In genomic region chr11:103699216-103699615, GRCh38 we compare ENCODE assay signal across 17 cellular contexts.
DNase-seq lines count a peak whose midpoint lies in the region; ATAC-seq and TF ChIP-seq lines count a peak whose summit lies in the region.
"Had no signal": no experiment of that assay in that cellular context is flagged by ENCODE, and none has a peak within 500 bp of the region (broad histone marks: within the 10 kb centered on the region; RNA-seq: fewer than 3 reads in every experiment).

No MANE protein-coding gene starts in this region.

- no peak for ATAC-seq in foreskin keratinocyte
- ATAC-seq: stimulated activated naive CD8-positive, alpha-beta T cell treated with anti-CD3 and anti-CD28 coated beads, Interleukin-15, amount 100 ng/mL, for 72 hours had no signal

- in situ Hi-C loops in astrocyte of the cerebellum (cut with HindIII; ENCODE audit: low sequenced_read_pairs) = no loop called here

- DNase-seq in AG08395 (ENCODE audit: low spot score) = peak; percentile 18
- peak; percentile 20 for DNase-seq in GM03348 (ENCODE audit: low spot score)
- DNase-seq in astrocyte of the cerebellum (ENCODE audit: low read depth) = no peak
- no peak for DNase-seq in foreskin keratinocyte
- no peak for DNase-seq in medulla oblongata (ENCODE audit: extremely low spot score)
- no peak for DNase-seq in NCI-H2029 (lab: John Stamatoyannopoulos, UW)
- DNase-seq in middle frontal gyrus (ENCODE audit: extremely low spot score, low spot score) = no peak
- DNase-seq in kidney tubule cell (ENCODE audit: low spot score) = no peak
- DNase-seq: activated CD4-positive, alpha-beta T cell treated with anti-CD3 and anti-CD28 coated beads, Interleukin-2, amount 50 U/mL, for 1 hour; AML-193; GF-D8; left ventricle myocardium inferior; NCI-H1436 treated with DMSO at 0.1 percent for 48 hours; NCI-H345; stimulated activated CD4-positive, alpha-beta T cell treated with anti-CD3 and anti-CD28 coated beads, Interleukin-2, amount 100 ng/mL, for 24 hours; stimulated activated naive CD8-positive, alpha-beta T cell treated with anti-CD3 and anti-CD28 coated beads, Interleukin-15, amount 100 ng/mL, for 72 hours; T-helper 1 cell had no signal

- TF ChIP-seq CTCF in astrocyte of the cerebellum (IDR thresholded peaks at IDR 0.05; ENCODE audit: low read depth, low read length, missing control alignments) = peak; percentile 22
- peak; percentile 3 for TF ChIP-seq CTCF in foreskin keratinocyte (conservative IDR thresholded peaks at IDR 0.05)

- no peak overlapping the region for H3K27ac ChIP-seq in foreskin keratinocyte
- H3K27ac ChIP-seq: left ventricle myocardium inferior had no signal

- no peaks in the 10 kb centered on the region for H3K4me1 ChIP-seq in foreskin keratinocyte

- H3K27me3 ChIP-seq in foreskin keratinocyte = no peaks in the 10 kb centered on the region

- H3K4me3 ChIP-seq in astrocyte of the cerebellum (ENCODE audit: low read depth, low read length) = no peak overlapping the region
- H3K4me3 ChIP-seq: left ventricle myocardium inferior had no signal

Comparison
In these comparisons a context has a peak if more than half of its experiments do, and no peak if none do; other contexts are left out.
1. DNase-seq: peak in AG08395 (single experiment) and GM03348 (single experiment); none in astrocyte of the cerebellum (single experiment), foreskin keratinocyte (0 of 2), medulla oblongata (single experiment), NCI-H2029 (single experiment), middle frontal gyrus (single experiment) and kidney tubule cell (single experiment).